Comparison of ENCODE assay signal across 8 cellular contexts in genomic region chr2:54595999-54596903, GRCh38.
A peak's percentile ranks its signal among the peaks of the same experiment; 100 is the strongest.
DNase-seq lines count a peak whose midpoint lies in the region; ATAC-seq, FAIRE-seq and TF ChIP-seq lines count a peak whose summit lies in the region.

No MANE protein-coding gene starts in this region.

- H3K9me3 Mint-ChIP-seq in neural crest cell, result peaks cover 2% of the 10 kb centered on the region

- no peak overlapping the region for H2AFZ ChIP-seq in endothelial cell of umbilical vein (ENCODE audit: low read depth, low read length)

- no peaks in the 10 kb centered on the region for H3K4me1 ChIP-seq in BE2C
- H3K4me1 ChIP-seq in endothelial cell of umbilical vein (ENCODE audit: control insufficient read depth, extremely low read depth, insufficient read depth, low read length), result peaks cover 19% of the 10 kb centered on the region

- peaks cover 28% of the 10 kb centered on the region for H3K4me1 Mint-ChIP-seq in neural crest cell

- no TSS peak for BruUV-seq in endothelial cell of umbilical vein (replicated peaks; lab: Mats Ljungman, UMichigan)

- no peak overlapping the region for H3K4me2 ChIP-seq in endothelial cell of umbilical vein (ENCODE audit: insufficient read depth, low read length)

- no peaks in the 10 kb centered on the region for H3K9me1 ChIP-seq in endothelial cell of umbilical vein (replicated peaks; ENCODE audit: control insufficient read depth, extremely low read depth, insufficient read depth, low read length)

- H3K79me2 ChIP-seq in endothelial cell of umbilical vein (ENCODE audit: control insufficient read depth, insufficient read depth, low read length), result peaks cover 91% of the 10 kb centered on the region

- H3K36me3 ChIP-seq in BE2C (peaks cover 8% of the 10 kb centered on the region), endothelial cell of umbilical vein (ENCODE audit: control insufficient read depth in 2 of 2, extremely low read depth in 1 of 2, insufficient read depth in 2 of 2, low read length in 2 of 2) (peaks cover 0 to 2% of the 10 kb centered on the region in 2 experiments)

- H3K27ac Mint-ChIP-seq in neural crest cell (ENCODE audit: unreplicated experiment), result peak overlapping the region; percentile 95

- H3K36me3 Mint-ChIP-seq in neural crest cell (ENCODE audit: low read depth), result peaks cover 34% of the 10 kb centered on the region

- H3K9ac ChIP-seq in endothelial cell of umbilical vein (replicated peaks; ENCODE audit: extremely low read depth, insufficient read depth, low read length), result no peak overlapping the region

- H3K27me3 ChIP-seq in BE2C, result no peaks in the 10 kb centered on the region
- no peaks in the 10 kb centered on the region for H3K27me3 ChIP-seq in endothelial cell of umbilical vein (ENCODE audit: control insufficient read depth in 2 of 2, insufficient read depth in 2 of 2, low read length in 2 of 2)

- dilution Hi-C loops in endothelial cell of umbilical vein (cut with MboI; ENCODE audit: extremely low pct_ligation_motif_present, low sequenced_read_pairs), result no loop called here

- DNase-seq in BE2C (peak; percentile 12), NCI-H446 (lab: John Stamatoyannopoulos, UW) (peak; percentile 37 to 80), endothelial cell of umbilical vein (ENCODE audit: low read depth, low spot score) (no peak), neural crest cell (ENCODE audit: low read depth, low spot score) (peak; percentile 8), NCI-H2081 (lab: John Stamatoyannopoulos, UW) (no peak), SHP77 treated with DMSO at 0.1 percent for 48 hours (lab: John Stamatoyannopoulos, UW) (no peak)

- no peaks in the 10 kb centered on the region for H3K9me3 ChIP-seq in BE2C
- no peaks in the 10 kb centered on the region for H3K9me3 ChIP-seq in endothelial cell of umbilical vein (replicated peaks; ENCODE audit: control insufficient read depth, insufficient read depth, low read length)

- no peak for ATAC-seq in HG03571 (IDR thresholded peaks at IDR 0.05; ENCODE audit: unreplicated experiment)
- ATAC-seq in HG02981 (IDR thresholded peaks at IDR 0.05; ENCODE audit: unreplicated experiment), result no peak

- no peak for TF ChIP-seq POLR2A in endothelial cell of umbilical vein (IDR thresholded peaks at IDR 0.05; ENCODE audit: low read depth, low read length)

- H3K27me3 Mint-ChIP-seq in neural crest cell (ENCODE audit: low read depth), result no peaks in the 10 kb centered on the region

- peak; percentile 24 for FAIRE-seq in endothelial cell of umbilical vein (lab: Jason Lieb, UNC)

- H3K4me3 Mint-ChIP-seq in neural crest cell, result peak overlapping the region; percentile 31

- H4K20me1 ChIP-seq in endothelial cell of umbilical vein (replicated peaks; ENCODE audit: control insufficient read depth, extremely low read depth, insufficient read depth, low read length), result peaks cover 2% of the 10 kb centered on the region

- TF ChIP-seq CTCF in BE2C (IDR thresholded peaks at IDR 0.05; ENCODE audit: low read depth, low read length), result no peak
- TF ChIP-seq CTCF in endothelial cell of umbilical vein (IDR thresholded peaks at IDR 0.05; ENCODE audit: extremely low read depth in 1 of 2, insufficient read depth in 1 of 2, low read depth in 1 of 2, low read length in 2 of 2), result no peak
- TF ChIP-seq CTCF in neural crest cell (conservative IDR thresholded peaks at IDR 0.05), result no peak

- CTCF ChIA-PET in endothelial cell of umbilical vein (lab: Charles Lee), result interaction anchor here (1.1 kb wide), 1 partner anchor 10 kb away, joined by 3 read pairs; no protein-coding TSS in a partner anchor

- no peak overlapping the region for H3K4me3 ChIP-seq in BE2C (ENCODE audit: low read depth, low read length)
- H3K4me3 ChIP-seq in endothelial cell of umbilical vein (replicated peaks in 1 of 3; ENCODE audit: insufficient read depth in 1 of 3, low read depth in 1 of 3, low read length in 3 of 3), result no peak overlapping the region

- intact Hi-C loops in endothelial cell of umbilical vein (cut with micrococcal nuclease), result no loop called here

- POLR2A ChIA-PET in endothelial cell of umbilical vein (lab: Charles Lee), result no interaction called here

- peak overlapping the region; percentile 13 for H3K27ac ChIP-seq in endothelial cell of umbilical vein (ENCODE audit: insufficient read depth, low read depth, low read length)

TF ChIP-seq in endothelial cell of umbilical vein, 7 proteins besides CTCF, POLR2A, EP300 and RAD21:
- TF ChIP-seq EZH2 (IDR thresholded peaks at IDR 0.05; ENCODE audit: borderline replicate concordance, low read depth, low read length, severe bottlenecking) (no peak), FOS (IDR thresholded peaks at IDR 0.05; ENCODE audit: borderline replicate concordance, insufficient read depth, low read length) (no peak), MAX (IDR thresholded peaks at IDR 0.05; ENCODE audit: insufficient read depth, insufficient read length) (no peak), POLR2AphosphoS5 (IDR thresholded peaks at IDR 0.05; ENCODE audit: insufficient read depth, low read depth, low read length) (no peak), JUN (IDR thresholded peaks at IDR 0.05; ENCODE audit: borderline replicate concordance, insufficient read depth, insufficient read length, low read depth) (no peak), MYC (IDR thresholded peaks at IDR 0.05; ENCODE audit: low read depth, low read length) (no peak), GATA2 (IDR thresholded peaks at IDR 0.05; ENCODE audit: insufficient read depth, insufficient read length, low read depth, low read length) (no peak)

Comparison
In these comparisons a context has a peak if more than half of its experiments do, and no peak if none do; other contexts are left out.
1. DNase-seq: peak in BE2C (single experiment), NCI-H446 (2 of 2) and neural crest cell (single experiment); none in endothelial cell of umbilical vein (single experiment), NCI-H2081 (0 of 2) and SHP77 treated with DMSO at 0.1 percent for 48 hours (single experiment).